ENCODE assay signal across 8 cellular contexts in genomic region chr5:150656191-150657132, GRCh38. TPM values are rescaled to one million over a fixed set of nuclear protein-coding genes. Genes with fewer than 3 reads are reported as not detected.
DNase-seq lines count a peak whose midpoint lies in the region; ATAC-seq and TF ChIP-seq lines count a peak whose summit lies in the region.

No MANE protein-coding gene starts in this region.

- H3K9me3 Mint-ChIP-seq in naive thymus-derived CD8-positive, alpha-beta T cell, result no peaks in the 10 kb centered on the region

- H3K4me1 Mint-ChIP-seq in naive thymus-derived CD8-positive, alpha-beta T cell, result peaks cover 3 to 13% (median 10%) of the 10 kb centered on the region in 4 donors

- TF ChIP-seq CTCF in BJ (IDR thresholded peaks at IDR 0.05; ENCODE audit: insufficient read depth, low read depth, low read length) (peak; percentile 50), esophagus squamous epithelium (IDR thresholded peaks at IDR 0.05) (peak; percentile 58 to 78 (median 61))

- H3K4me3 ChIP-seq in BJ (ENCODE audit: low read depth, low read length) (peak overlapping the region; percentile 46), esophagus squamous epithelium (peak overlapping the region; percentile 48 to 70 (median 53))

- POLR2A ChIA-PET in BJ (lab: Charles Lee), result no interaction called here
- POLR2A ChIA-PET in naive thymus-derived CD8-positive, alpha-beta T cell (lab: Charles Lee), result interaction anchor here (2.0 kb wide), 1 partner anchor 44 kb away, joined by 6 read pairs; the partner anchor contains the start of gene RBM22

- H3K36me3 ChIP-seq in BJ (ENCODE audit: control insufficient read depth, insufficient read depth, low read length), result peaks cover 8% of the 10 kb centered on the region
- H3K36me3 ChIP-seq in esophagus squamous epithelium, result no peaks in the 10 kb centered on the region

- peak overlapping the region in 6 of 10 donors; percentile 27 to 89 (median 66) for H3K27ac Mint-ChIP-seq in naive thymus-derived CD8-positive, alpha-beta T cell

- TF ChIP-seq POLR2A in esophagus squamous epithelium (IDR thresholded peaks at IDR 0.05), result no peak

- H3K36me3 Mint-ChIP-seq in naive thymus-derived CD8-positive, alpha-beta T cell, result no peaks in the 10 kb centered on the region

- ATAC-seq in GM19043 (IDR thresholded peaks at IDR 0.05; ENCODE audit: low read depth, unreplicated experiment) (peak; percentile 73), HG03457 (IDR thresholded peaks at IDR 0.05; ENCODE audit: unreplicated experiment) (peak; percentile 58)
- peak; percentile 93 to 95 for ATAC-seq in naive thymus-derived CD8-positive, alpha-beta T cell

- H3K4me1 ChIP-seq in esophagus squamous epithelium, result peaks cover 4 to 58% (median 31%) of the 10 kb centered on the region in 3 donors

- 1 to 19% methylated on average over 5 to 13 of the region's 99 CpGs for WGBS in esophagus squamous epithelium, 2 donors

- intact Hi-C loops in esophagus squamous epithelium (cut with DNase I), result loop anchor here (5.0 kb wide), 1 partner anchor 94 kb away; no protein-coding TSS in a partner anchor

- H3K27me3 ChIP-seq in BJ (ENCODE audit: control insufficient read depth, insufficient read depth, low read length), result peaks cover 3% of the 10 kb centered on the region
- no peaks in the 10 kb centered on the region for H3K27me3 ChIP-seq in esophagus squamous epithelium

- H3K27me3 Mint-ChIP-seq in naive thymus-derived CD8-positive, alpha-beta T cell, result peaks cover 0 to 4% (median 0%) of the 10 kb centered on the region in 5 donors

- DNase-seq in BJ (ENCODE audit: low read depth) (no peak), NOMO-1 (lab: John Stamatoyannopoulos, UW; ENCODE audit: unreplicated experiment in 2 of 2) (peak; percentile 57 to 88), esophagus squamous epithelium (lab: John Stamatoyannopoulos, UW) (no peak)
- DNase-seq in activated CD8-positive, alpha-beta memory T cell treated with anti-CD3 and anti-CD28 coated beads, Interleukin-2, amount 50 U/mL, for 48 hours, result peak; percentile 87
- peak; percentile 75 to 88 (median 86) for DNase-seq in naive thymus-derived CD8-positive, alpha-beta T cell
- peak; percentile 57 for DNase-seq in stimulated activated naive CD4-positive, alpha-beta T cell treated with Interleukin-2 at 50 U/mL for 16 hours (lab: John Stamatoyannopoulos, UW)

- CTCF ChIA-PET in BJ (lab: Yijun Ruan, JAX), result interaction anchor here (0.6 to 6.4 kb wide), 12 partner anchors 14 to 206 kb away, joined by 3 to 78 read pairs (median 4); partner anchors contain the start of genes IRGM, RPS14 and SYNPO

- peak overlapping the region; percentile 74 to 87 (median 78) for H3K4me3 Mint-ChIP-seq in naive thymus-derived CD8-positive, alpha-beta T cell

- peak overlapping the region; percentile 59 to 79 (median 70) for H3K27ac ChIP-seq in esophagus squamous epithelium

- no peaks in the 10 kb centered on the region for H3K9me3 ChIP-seq in esophagus squamous epithelium

RNA-seq across cellular contexts. Expression of gene MYOZ3, which starts 4.6 kb away (rescaled TPM):
- 0.04 and 0.13 TPM in 2 replicates for polyA plus RNA-seq in BJ (2011; rRNA removed)
- not detected in 2 replicates for polyA minus RNA-seq in BJ (2011; rRNA and poly(A)+ RNA removed)
- under 1 TPM in 1 of 4 donors, not detected in 3; under 0.01 TPM for total RNA-seq in esophagus squamous epithelium
- not detected for total RNA-seq in naive thymus-derived CD8-positive, alpha-beta T cell
- under 1 TPM in 2 of 3 donors, not detected in 1; 0.05 to 0.19 TPM for polyA plus RNA-seq in naive thymus-derived CD8-positive, alpha-beta T cell

RNA-seq across cellular contexts. Expression of gene SYNPO, which starts 16.0 kb away (rescaled TPM):
- 4.8 and 8.4 TPM in 2 replicates for polyA plus RNA-seq in BJ (2011; rRNA removed)
- 15.2 and 21.4 TPM in 2 replicates for polyA minus RNA-seq in BJ (2011; rRNA and poly(A)+ RNA removed)
- total RNA-seq in esophagus squamous epithelium, result 1 to 10 TPM; 2.5 to 8.8 (median 5.6) TPM
- total RNA-seq in naive thymus-derived CD8-positive, alpha-beta T cell, result under 1 TPM; 0.71 to 0.83 TPM
- not detected for polyA plus RNA-seq in naive thymus-derived CD8-positive, alpha-beta T cell

RNA-seq across cellular contexts. Expression of gene RBM22, which starts 44.4 kb away (rescaled TPM):
- polyA plus RNA-seq in BJ (2011; rRNA removed), result 31.4 and 45.2 TPM in 2 replicates
- polyA minus RNA-seq in BJ (2011; rRNA and poly(A)+ RNA removed), result 12.7 and 21.5 TPM in 2 replicates
- total RNA-seq in esophagus squamous epithelium, result 10 to 100 TPM; 22.8 to 38.4 (median 28.8) TPM
- 100 to 1,000 TPM; 102 to 103 TPM for total RNA-seq in naive thymus-derived CD8-positive, alpha-beta T cell
- 10 to 100 TPM; 51.4 to 57.0 (median 56.2) TPM for polyA plus RNA-seq in naive thymus-derived CD8-positive, alpha-beta T cell

Comparison
In these comparisons a context has a peak if more than half of its experiments do, and no peak if none do; other contexts are left out.
1. DNase-seq: peak in NOMO-1 (2 of 2), activated CD8-positive, alpha-beta memory T cell treated with anti-CD3 and anti-CD28 coated beads, Interleukin-2, amount 50 U/mL, for 48 hours (single experiment), naive thymus-derived CD8-positive, alpha-beta T cell (10 of 10) and stimulated activated naive CD4-positive, alpha-beta T cell treated with Interleukin-2 at 50 U/mL for 16 hours (single experiment); none in BJ (single experiment) and esophagus squamous epithelium (single experiment).
2. Peak in every context shown above with its lines, with median percentiles within 50 percentile points of each other: ATAC-seq.